ENCODE assay signal across 8 cellular contexts in genomic region chr22:36362819-36363377, GRCh38. TPM values are rescaled to one million over a fixed set of nuclear protein-coding genes. Genes with fewer than 3 reads are reported as not detected.
DNase-seq lines count a peak whose midpoint lies in the region; TF ChIP-seq lines count a peak whose summit lies in the region.

No MANE protein-coding gene starts in this region.

- H3K9me3 ChIP-seq in skeletal muscle tissue (ENCODE audit: control insufficient read depth in 3 of 3, low read length in 3 of 3) = no peaks in the 10 kb centered on the region

- no peaks in the 10 kb centered on the region for H3K27me3 ChIP-seq in skeletal muscle tissue (ENCODE audit: control insufficient read depth in 3 of 3, insufficient read depth in 3 of 3, low read length in 3 of 3)

- peak overlapping the region in 2 of 3 donors; percentile 11 to 41 for H3K9ac ChIP-seq in skeletal muscle tissue (ENCODE audit: low read depth in 1 of 3, low read length in 3 of 3)

- peaks cover 0 to 3% (median 0%) of the 10 kb centered on the region in 3 donors for H3K36me3 ChIP-seq in skeletal muscle tissue (ENCODE audit: control insufficient read depth in 3 of 3, insufficient read depth in 3 of 3, low read length in 3 of 3)

- H3K27ac ChIP-seq in skeletal muscle tissue (ENCODE audit: low read depth, low read length) = peak overlapping the region; percentile 72

- no peak for TF ChIP-seq POLR2A in erythroblast (IDR thresholded peaks at IDR 0.05; ENCODE audit: low read length)

- TF ChIP-seq CTCF in WI38 (IDR thresholded peaks at IDR 0.05; ENCODE audit: low read depth, low read length) = no peak

- H3K4me3 ChIP-seq in WI38 (ENCODE audit: low read depth, low read length) (0 out of 2 replicates have a peak overlapping the region, but pooled peaks have one; percentile 2), skeletal muscle tissue (ENCODE audit: low read length in 3 of 3) (peak overlapping the region in 1 of 3 donors; percentile 13)

- peak; percentile 73 for DNase-seq in EH (ENCODE audit: low read depth)
- DNase-seq in erythroblast (lab: John Stamatoyannopoulos, UW) = peak; percentile 79 to 86
- no peak for DNase-seq in NCI-H1436 (lab: John Stamatoyannopoulos, UW)
- no peak for DNase-seq in NCI-H774 (lab: John Stamatoyannopoulos, UW)
- DNase-seq in NCI-H526 (lab: John Stamatoyannopoulos, UW) = no peak
- no peak for DNase-seq in COLO668 (lab: John Stamatoyannopoulos, UW; ENCODE audit: unreplicated experiment)

- H3K4me1 ChIP-seq in skeletal muscle tissue (ENCODE audit: control insufficient read depth in 3 of 3, insufficient read depth in 3 of 3, low read length in 3 of 3) = peaks cover 75 to 82% (median 78%) of the 10 kb centered on the region in 3 donors

RNA-seq across cellular contexts. Expression of gene MYH9, which starts 24.9 kb away (rescaled TPM):
- total RNA-seq in skeletal muscle tissue = 111 TPM

Comparison
In these comparisons a context has a peak if more than half of its experiments do, and no peak if none do; other contexts are left out.
1. DNase-seq: peak in EH (single experiment) and erythroblast (2 of 2); none in NCI-H1436 (single experiment), NCI-H774 (single experiment), NCI-H526 (0 of 2) and COLO668 (single experiment).